Comparison of ENCODE assay signal across 8 cellular contexts in the genomic region with DNA sequence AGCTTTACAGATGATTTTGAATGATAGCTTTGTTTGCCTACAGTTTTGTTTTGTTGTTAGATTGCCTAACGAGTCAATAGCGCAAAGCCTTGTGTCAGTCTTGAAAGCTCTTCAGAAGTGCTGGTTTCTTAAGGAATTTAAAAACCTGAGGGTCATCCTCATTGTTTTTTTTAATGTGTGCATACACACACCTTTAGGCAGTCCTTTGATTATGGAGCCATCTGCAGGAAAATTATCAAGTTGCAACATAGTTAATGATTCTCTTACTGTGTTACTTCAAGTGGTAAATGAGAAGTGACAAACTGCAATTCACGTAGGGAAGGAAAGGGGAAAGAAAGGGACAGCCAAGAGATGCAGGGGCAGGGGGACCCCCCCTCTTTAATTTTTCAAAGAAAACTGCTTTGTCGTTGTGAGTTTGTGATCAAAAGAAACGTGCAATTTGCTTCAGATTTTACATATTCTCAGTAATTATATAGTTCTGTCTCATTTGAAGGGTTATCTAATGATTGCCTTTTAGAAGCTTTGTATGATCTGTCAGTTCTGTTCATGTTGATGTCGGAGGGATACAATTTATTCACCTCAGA.
DNase-seq lines count a peak whose midpoint lies in the region; ATAC-seq, FAIRE-seq and TF ChIP-seq lines count a peak whose summit lies in the region.

No MANE protein-coding gene starts in this region.

- H3K4me1 ChIP-seq in kidney (ENCODE audit: control insufficient read depth in 1 of 2, insufficient read depth in 1 of 2, low read depth in 1 of 2, low read length in 2 of 2) (peaks cover 0 to 3% of the 10 kb centered on the region in 2 donors), vagina (peaks cover 65% of the 10 kb centered on the region)

- intact Hi-C loops in kidney (cut with DNase I), result no loop called here
- intact Hi-C loops in vagina (cut with DNase I), result loop anchor here (10.0 kb wide), 1 partner anchor 69 kb away; no protein-coding TSS in a partner anchor

- FAIRE-seq in kidney (lab: Jason Lieb, UNC), result peak; percentile 77

- CTCF ChIA-PET in activated CD8-positive, alpha-beta memory T cell treated with anti-CD3 and anti-CD28 coated beads, Interleukin-2, amount 10 ng/mL, durations not matched to agents 7 days and 5 days (lab: Charles Lee), result interaction anchor here (0.7 to 1.8 kb wide), 5 partner anchors 9 to 481 kb away, joined by 3 to 9 read pairs (median 4); no protein-coding TSS in a partner anchor

- H3K36me3 ChIP-seq in kidney (ENCODE audit: control insufficient read depth in 1 of 2, insufficient read depth in 2 of 2, low read length in 2 of 2) (no peaks in the 10 kb centered on the region), vagina (no peaks in the 10 kb centered on the region)

- H3K27ac ChIP-seq in kidney (ENCODE audit: low read depth in 2 of 2, low read length in 2 of 2) (no peak overlapping the region), vagina (no peak overlapping the region)

- no peaks in the 10 kb centered on the region for H3K27me3 ChIP-seq in vagina

- H3K36me3 Mint-ChIP-seq in activated CD8-positive, alpha-beta memory T cell treated with anti-CD3 and anti-CD28 coated beads, Interleukin-2, amount 10 ng/mL, durations not matched to agents 7 days and 5 days, result no peaks in the 10 kb centered on the region

- no peak for DNase-seq in activated CD8-positive, alpha-beta memory T cell treated with anti-CD3 and anti-CD28 coated beads, Interleukin-2, amount 10 ng/mL, durations not matched to agents 7 days and 5 days
- DNase-seq in activated CD8-positive, alpha-beta memory T cell treated with anti-CD3 and anti-CD28 coated beads, Interleukin-2, amount 50 U/mL, for 4 hours, result no peak
- DNase-seq in NCI-H1436 (lab: John Stamatoyannopoulos, UW), result peak; percentile 50
- peak; percentile 54 for DNase-seq in astrocyte of the hippocampus (ENCODE audit: low read depth, low spot score)
- no peak for DNase-seq in kidney
- no peak for DNase-seq in vagina (ENCODE audit: extremely low spot score in 2 of 2)
- DNase-seq in NK-92 treated with Interleukin-12 subunit alpha and Interleukin-12 subunit beta, amount 100 ng/mL, for 24 hours (lab: John Stamatoyannopoulos, UW), result no peak

- H3K4me3 ChIP-seq in kidney (ENCODE audit: low read length in 2 of 2), result no peak overlapping the region
- no peak overlapping the region for H3K4me3 ChIP-seq in vagina

- no peak overlapping the region for H3K9ac ChIP-seq in kidney (ENCODE audit: low read length in 2 of 2)

- H3K9me3 ChIP-seq in kidney (ENCODE audit: control insufficient read depth in 1 of 2, low read length in 2 of 2) (no peaks in the 10 kb centered on the region), vagina (no peaks in the 10 kb centered on the region)

- no peak overlapping the region for H3K4me3 Mint-ChIP-seq in activated CD8-positive, alpha-beta memory T cell treated with anti-CD3 and anti-CD28 coated beads, Interleukin-2, amount 10 ng/mL, durations not matched to agents 7 days and 5 days

- TF ChIP-seq CTCF in kidney (IDR thresholded peaks at IDR 0.05; ENCODE audit: borderline replicate concordance, extremely low read depth, insufficient read depth) (peak; percentile 68), vagina (IDR thresholded peaks at IDR 0.05) (peak; percentile 4 to 32 (median 27))

- no peak for TF ChIP-seq POLR2A in vagina (IDR thresholded peaks at IDR 0.05)

- no peaks in the 10 kb centered on the region for H3K27me3 Mint-ChIP-seq in activated CD8-positive, alpha-beta memory T cell treated with anti-CD3 and anti-CD28 coated beads, Interleukin-2, amount 10 ng/mL, durations not matched to agents 7 days and 5 days

- H3K4me1 Mint-ChIP-seq in activated CD8-positive, alpha-beta memory T cell treated with anti-CD3 and anti-CD28 coated beads, Interleukin-2, amount 10 ng/mL, durations not matched to agents 7 days and 5 days, result no peaks in the 10 kb centered on the region

- no peak overlapping the region for H3K27ac Mint-ChIP-seq in activated CD8-positive, alpha-beta memory T cell treated with anti-CD3 and anti-CD28 coated beads, Interleukin-2, amount 10 ng/mL, durations not matched to agents 7 days and 5 days

- no peaks in the 10 kb centered on the region for H3K9me3 Mint-ChIP-seq in activated CD8-positive, alpha-beta memory T cell treated with anti-CD3 and anti-CD28 coated beads, Interleukin-2, amount 10 ng/mL, durations not matched to agents 7 days and 5 days (ENCODE audit: low read depth)

- peak; percentile 27 for ATAC-seq in activated CD8-positive, alpha-beta memory T cell treated with anti-CD3 and anti-CD28 coated beads, Interleukin-2, amount 10 ng/mL, durations not matched to agents 7 days and 5 days
- no peak for ATAC-seq in GM18519 (IDR thresholded peaks at IDR 0.05; ENCODE audit: low FRiP score, unreplicated experiment)

Comparison
In these comparisons a context has a peak if more than half of its experiments do, and no peak if none do; other contexts are left out.
1. DNase-seq: peak in NCI-H1436 (single experiment) and astrocyte of the hippocampus (single experiment); none in activated CD8-positive, alpha-beta memory T cell treated with anti-CD3 and anti-CD28 coated beads, Interleukin-2, amount 10 ng/mL, durations not matched to agents 7 days and 5 days (single experiment), activated CD8-positive, alpha-beta memory T cell treated with anti-CD3 and anti-CD28 coated beads, Interleukin-2, amount 50 U/mL, for 4 hours (single experiment), kidney (single experiment), vagina (0 of 2) and NK-92 treated with Interleukin-12 subunit alpha and Interleukin-12 subunit beta, amount 100 ng/mL, for 24 hours (single experiment).